In the genomic region with DNA sequence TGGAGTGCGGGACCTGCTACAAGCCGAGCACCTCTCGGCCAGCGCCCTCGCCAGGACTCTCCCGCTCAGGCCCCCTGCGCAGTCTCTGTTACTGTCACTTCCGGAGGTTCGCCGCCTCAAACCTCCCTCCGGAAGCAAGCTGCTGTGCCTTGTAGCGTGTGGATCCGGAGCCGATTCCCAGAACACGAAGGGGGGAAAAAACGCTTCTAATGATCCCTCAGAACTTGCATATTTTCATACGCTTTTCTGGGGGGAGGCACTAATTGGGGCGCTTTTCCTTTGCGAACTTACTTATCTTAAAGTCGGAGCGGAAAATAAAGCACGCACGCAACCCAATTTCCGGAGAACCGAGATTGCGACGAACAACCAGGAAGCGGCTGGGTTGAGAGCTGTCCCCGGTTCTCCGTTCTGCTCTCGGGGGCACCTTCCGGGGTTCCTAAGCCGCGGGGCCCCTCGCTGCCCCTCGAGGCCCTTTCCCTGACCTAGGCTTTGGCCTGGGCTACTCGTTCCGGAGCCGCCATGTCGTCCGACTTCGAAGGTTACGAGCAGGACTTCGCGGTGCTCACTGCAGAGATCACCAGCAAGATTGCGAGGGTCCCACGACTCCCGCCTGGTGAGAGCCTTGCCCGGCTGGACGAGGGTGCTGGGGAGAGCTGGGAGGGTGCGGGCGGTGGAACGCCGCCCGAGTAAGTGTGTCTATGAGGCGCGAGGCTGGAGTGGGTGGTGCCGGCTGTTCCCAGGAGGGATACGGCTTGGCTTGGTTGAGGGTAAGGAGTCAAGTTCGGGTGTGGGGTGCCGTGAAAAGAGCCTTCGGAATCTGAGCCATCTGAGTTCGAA, we compare ENCODE assay signal across 8 cellular contexts. TPM values are rescaled to one million over a fixed set of nuclear protein-coding genes. Genes with fewer than 3 reads are reported as not detected.
A peak's percentile ranks its signal among the peaks of the same experiment; 100 is the strongest.
DNase-seq lines count a peak whose midpoint lies in the region; ATAC-seq and TF ChIP-seq lines count a peak whose summit lies in the region.

A gene (plus strand): TSS at position 361 of the 837 bp plus-strand sequence. CDS start 159 bp downstream, at position 520.
A gene with protein sequence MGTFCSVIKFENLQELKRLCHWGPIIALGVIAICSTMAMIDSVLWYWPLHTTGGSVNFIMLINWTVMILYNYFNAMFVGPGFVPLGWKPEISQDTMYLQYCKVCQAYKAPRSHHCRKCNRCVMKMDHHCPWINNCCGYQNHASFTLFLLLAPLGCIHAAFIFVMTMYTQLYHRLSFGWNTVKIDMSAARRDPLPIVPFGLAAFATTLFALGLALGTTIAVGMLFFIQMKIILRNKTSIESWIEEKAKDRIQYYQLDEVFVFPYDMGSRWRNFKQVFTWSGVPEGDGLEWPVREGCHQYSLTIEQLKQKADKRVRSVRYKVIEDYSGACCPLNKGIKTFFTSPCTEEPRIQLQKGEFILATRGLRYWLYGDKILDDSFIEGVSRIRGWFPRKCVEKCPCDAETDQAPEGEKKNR (minus strand): TSS at position 60 of the 837 bp plus-strand sequence. CDS start 1,478 bp downstream, outside the sequence.

- H3K27me3 Mint-ChIP-seq in CD4-positive, alpha-beta T cell = no peaks in the 10 kb centered on the region

- peak; percentile 74 to 83 (median 76) for DNase-seq in CD4-positive, alpha-beta T cell
- peak; percentile 82 for DNase-seq in NCI-H82 (lab: John Stamatoyannopoulos, UW)
- DNase-seq in activated CD8-positive, alpha-beta memory T cell treated with anti-CD3 and anti-CD28 coated beads for 1 hour (ENCODE audit: extremely low read depth in 1 of 2, low read depth in 1 of 2) = peak; percentile 45 to 76
- DNase-seq in effector CD8-positive, alpha-beta T cell (lab: John Stamatoyannopoulos, UW) = peak; percentile 72
- DNase-seq in medulla oblongata (ENCODE audit: extremely low spot score) = peak; percentile 85
- peak; percentile 54 for DNase-seq in stimulated activated CD8-positive, alpha-beta memory T cell treated with anti-CD3 and anti-CD28 coated beads, Interleukin-12 subunit alpha, Interleukin-12 subunit beta, amount 100 ng/mL, for 24 hours (ENCODE audit: extremely low read depth)

- H3K27ac Mint-ChIP-seq in CD4-positive, alpha-beta T cell = peak within 1 kb of the TSS; percentile 89

- peak; percentile 85 for ATAC-seq in CD4-positive, alpha-beta T cell (ENCODE audit: poor library complexity)
- ATAC-seq in GM19351 (IDR thresholded peaks at IDR 0.05; ENCODE audit: unreplicated experiment) (peak; percentile 92), HG03521 (IDR thresholded peaks at IDR 0.05; ENCODE audit: unreplicated experiment) (peak; percentile 94)

- H3K4me3 Mint-ChIP-seq in CD4-positive, alpha-beta T cell = peak within 1 kb of the TSS; percentile 91

- POLR2A ChIA-PET in CD4-positive, alpha-beta T cell (lab: Charles Lee) = interaction anchor here (0.7 to 3.2 kb wide), 13 partner anchors 9 to 1528 kb away, joined by 3 to 32 read pairs (median 3); a partner anchor contains a TSS

- H3K27ac ChIP-seq in CD4-positive, alpha-beta T cell (ENCODE audit: low read depth, low read length) = peak within 1 kb of the TSS; percentile 79

- CTCF ChIA-PET in CD4-positive, alpha-beta T cell (lab: Charles Lee) = interaction anchor here (1.4 to 1.5 kb wide), 2 partner anchors 12 to 25 kb away, joined by 4 to 6 read pairs; no protein-coding TSS in a partner anchor

- intact Hi-C loops in CD4-positive, alpha-beta T cell (cut with DNase I, micrococcal nuclease) = loop anchor here (2.0 to 10.0 kb wide), 4 partner anchors 70 to 1532 kb away; a partner anchor contains a TSS

- no peaks in the 10 kb centered on the region for H3K27me3 ChIP-seq in CD4-positive, alpha-beta T cell (ENCODE audit: control insufficient read depth, insufficient read depth, low read length)

- peaks cover 66% of the 10 kb centered on the region for H3K36me3 Mint-ChIP-seq in CD4-positive, alpha-beta T cell (ENCODE audit: low read depth)

- no peak for TF ChIP-seq CTCF in CD4-positive, alpha-beta T cell (IDR thresholded peaks at IDR 0.05)

- H3K9me3 ChIP-seq in CD4-positive, alpha-beta T cell (ENCODE audit: control insufficient read depth, low read length) = no peaks in the 10 kb centered on the region

- peaks cover 73% of the 10 kb centered on the region for H3K4me1 Mint-ChIP-seq in CD4-positive, alpha-beta T cell (ENCODE audit: low read depth)

- no peaks in the 10 kb centered on the region for H3K9me3 Mint-ChIP-seq in CD4-positive, alpha-beta T cell

RNA-seq across cellular contexts. Expression of the first gene that starts in this region (rescaled TPM):
- 10 to 100 TPM; 54.5 to 56.5 TPM for total RNA-seq in CD4-positive, alpha-beta T cell

RNA-seq across cellular contexts. Expression of the second gene that starts in this region (rescaled TPM):
- 10 to 100 TPM; 34.3 to 39.9 TPM for total RNA-seq in CD4-positive, alpha-beta T cell

Comparison
In these comparisons a context has a peak if more than half of its experiments do, and no peak if none do; other contexts are left out.
1. Peak in every context shown above with its lines: DNase-seq, ATAC-seq and H3K27ac ChIP-seq.